17 cellular contexts compared by ENCODE assay signal in genomic region chr1:227794813-227795183, GRCh38. TPM values are rescaled to one million over a fixed set of nuclear protein-coding genes. Genes with fewer than 3 reads are reported as not detected.
A peak's percentile ranks its signal among the peaks of the same experiment; 100 is the strongest.
DNase-seq lines count a peak whose midpoint lies in the region; ATAC-seq and TF ChIP-seq lines count a peak whose summit lies in the region.
"Had no signal": no experiment of that assay in that cellular context is flagged by ENCODE, and none has a peak within 500 bp of the region (broad histone marks: within the 10 kb centered on the region; RNA-seq: fewer than 3 reads in every experiment).

No MANE protein-coding gene starts in this region.

- H3K4me2 ChIP-seq in PC-3 (ENCODE audit: low read length) (no peak overlapping the region), smooth muscle cell (peak overlapping the region; percentile 54)

- no peaks in the 10 kb centered on the region for H3K9me2 ChIP-seq in PC-3 (replicated peaks; ENCODE audit: low read length)

- CTCF ChIA-PET in PC-3 (lab: Charles Lee) = no interaction called here

- no peaks in the 10 kb centered on the region for H3K9me3 ChIP-seq in PC-3 (ENCODE audit: low read length)
- H3K9me3 ChIP-seq in smooth muscle cell (replicated peaks; ENCODE audit: low read depth) = no peaks in the 10 kb centered on the region

- H3K27me3 ChIP-seq in PC-3 (ENCODE audit: low read length) (no peaks in the 10 kb centered on the region), foreskin keratinocyte (peaks cover 35% of the 10 kb centered on the region), smooth muscle cell (ENCODE audit: low read depth) (peaks cover 10% of the 10 kb centered on the region)

- BruUV-seq in PC-3 (replicated peaks; lab: Mats Ljungman, UMichigan) = no TSS peak

- WGBS in smooth muscle cell (ENCODE audit: low lambda C conversion rate) = 90% methylated on average over 7 of the region's 11 CpGs

- POLR2A ChIA-PET in PC-3 (lab: Charles Lee; ENCODE audit: unreplicated experiment) = no interaction called here

- H3F3A ChIP-seq in PC-3 (ENCODE audit: low read length, unreplicated experiment) = no peaks in the 10 kb centered on the region
- H3F3A ChIP-seq in smooth muscle cell (ENCODE audit: low read depth) = no peaks in the 10 kb centered on the region

- H3K4me3 ChIP-seq in PC-3 (ENCODE audit: low read length) = no peak overlapping the region
- no peak overlapping the region for H3K4me3 ChIP-seq in smooth muscle cell

- H4K20me1 ChIP-seq in PC-3 (ENCODE audit: low read length) = no peaks in the 10 kb centered on the region
- no peaks in the 10 kb centered on the region for H4K20me1 ChIP-seq in smooth muscle cell (ENCODE audit: low read depth)

- ATAC-seq in PC-3 = peak; percentile 9; the same call in 1 of the 2 replicates
- ATAC-seq in foreskin keratinocyte = peak; percentile 14
- no peak for ATAC-seq in HG02870 (IDR thresholded peaks at IDR 0.05; ENCODE audit: unreplicated experiment)
- no peak for ATAC-seq in HG02571 (IDR thresholded peaks at IDR 0.05; ENCODE audit: unreplicated experiment)

- H3K79me2 ChIP-seq in PC-3 (ENCODE audit: low read length) = no peaks in the 10 kb centered on the region
- no peaks in the 10 kb centered on the region for H3K79me2 ChIP-seq in smooth muscle cell (ENCODE audit: low read depth)

- no peaks in the 10 kb centered on the region for H3K4me1 ChIP-seq in PC-3 (ENCODE audit: insufficient read depth, low read length)
- H3K4me1 ChIP-seq in foreskin keratinocyte = no peaks in the 10 kb centered on the region
- peaks cover 15% of the 10 kb centered on the region for H3K4me1 ChIP-seq in smooth muscle cell (ENCODE audit: low read depth)

- H2AFZ ChIP-seq in PC-3 (ENCODE audit: low read length) (no peak overlapping the region), smooth muscle cell (ENCODE audit: low read depth) (no peak overlapping the region)

- peak; percentile 35 for DNase-seq in ELF-1 (ENCODE audit: low read depth, low spot score)
- no peak for DNase-seq in PC-3
- no peak for DNase-seq in foreskin keratinocyte
- DNase-seq in smooth muscle cell (lab: John Stamatoyannopoulos, UW; ENCODE audit: unreplicated experiment) = no peak
- DNase-seq in middle frontal gyrus (ENCODE audit: extremely low spot score, low spot score) = no peak
- DNase-seq: activated CD8-positive, alpha-beta memory T cell treated with anti-CD3 and anti-CD28 coated beads for 24 hours; activated effector memory CD4-positive, alpha-beta T cell treated with anti-CD3 and anti-CD28 coated beads, Interleukin-2, amount 50 U/mL, for 16 hours; effector memory CD4-positive, alpha-beta T cell; GF-D8; NCI-H2029 treated with DMSO at 0.1 percent for 48 hours; NK-92 treated with Interleukin-12 subunit alpha and Interleukin-12 subunit beta, amount 100 ng/mL, for 24 hours; retina; stimulated activated CD4-positive, alpha-beta T cell treated with anti-CD3 and anti-CD28 coated beads, Interleukin-2, amount 100 ng/mL, for 48 hours had no signal

- no peak overlapping the region for H3K27ac ChIP-seq in PC-3 (ENCODE audit: low read length)
- no peak overlapping the region for H3K27ac ChIP-seq in foreskin keratinocyte
- H3K27ac ChIP-seq in smooth muscle cell (ENCODE audit: low read depth) = no peak overlapping the region

- intact Hi-C loops in PC-3 (cut with micrococcal nuclease) = no loop called here

- no peak for TF ChIP-seq CTCF in PC-3 (conservative IDR thresholded peaks at IDR 0.05; ENCODE audit: low read depth, low read length)
- no peak for TF ChIP-seq CTCF in foreskin keratinocyte (conservative IDR thresholded peaks at IDR 0.05)
- TF ChIP-seq CTCF in smooth muscle cell (IDR thresholded peaks at IDR 0.05; ENCODE audit: borderline replicate concordance, insufficient read depth, poor library complexity, severe bottlenecking) = no peak

- no peaks in the 10 kb centered on the region for H3K36me3 ChIP-seq in PC-3 (ENCODE audit: low read depth, low read length)
- H3K36me3 ChIP-seq in smooth muscle cell (ENCODE audit: low read depth) = no peaks in the 10 kb centered on the region

- no peak overlapping the region for H3K9ac ChIP-seq in PC-3 (ENCODE audit: low read length)
- no peak overlapping the region for H3K9ac ChIP-seq in smooth muscle cell (ENCODE audit: low read depth)

RNA-seq across cellular contexts. Expression of gene PRSS38, which starts 20.7 kb away (rescaled TPM):
- total RNA-seq in PC-3 (2014; rRNA removed) = not detected in 2 replicates
- total RNA-seq in foreskin keratinocyte = not detected in 2 replicates
- polyA plus RNA-seq in foreskin keratinocyte = not detected in 2 replicates
- total RNA-seq in smooth muscle cell = not detected in 2 replicates
- polyA plus RNA-seq in smooth muscle cell = not detected in 2 replicates
- total RNA-seq: myocyte had no signal
- polyA plus RNA-seq: keratinocyte had no signal

RNA-seq across cellular contexts. Expression of gene SNAP47, which starts 59.6 kb away (rescaled TPM):
- total RNA-seq in PC-3 (2014; rRNA removed) (123 and 145 TPM in 2 replicates), foreskin keratinocyte (30.9 and 33.1 TPM in 2 replicates), smooth muscle cell (26.2 and 27.6 TPM in 2 replicates)
- polyA plus RNA-seq in foreskin keratinocyte (25.1 and 27.0 TPM in 2 replicates), smooth muscle cell (35.6 and 42.4 TPM in 2 replicates)

RNA-seq across cellular contexts. Expression of gene JMJD4, which starts 59.7 kb away (rescaled TPM):
- total RNA-seq in PC-3 (2014; rRNA removed) = 80.5 and 87.8 TPM in 2 replicates
- 24.2 and 26.2 TPM in 2 replicates for total RNA-seq in foreskin keratinocyte
- 23.6 and 24.6 TPM in 2 replicates for polyA plus RNA-seq in foreskin keratinocyte
- total RNA-seq in smooth muscle cell = 8.5 and 9.0 TPM in 2 replicates
- 19.5 and 22.4 TPM in 2 replicates for polyA plus RNA-seq in smooth muscle cell

Comparison
In these comparisons a context has a peak if more than half of its experiments do, and no peak if none do; other contexts are left out.
1. ATAC-seq: peak in PC-3 (single experiment) and foreskin keratinocyte (single experiment); none in HG02870 (single experiment) and HG02571 (single experiment).